In genomic region chr12:102896067-102896466, GRCh38 we compare ENCODE assay signal across 1 cellular context.
TF ChIP-seq lines count a peak whose summit lies in the region.

No MANE protein-coding gene starts in this region.

TF ChIP-seq in GM12878, 131 proteins besides CTCF, POLR2A, EP300 and RAD21 (continued from another document):
- no peak for TF ChIP-seq BCLAF1 (IDR thresholded peaks at IDR 0.05)
- TF ChIP-seq RCOR1 (conservative IDR thresholded peaks at IDR 0.05; ENCODE audit: low read depth, low read length) = no peak
- no peak for TF ChIP-seq TBL1XR1 (IDR thresholded peaks at IDR 0.05; ENCODE audit: low read depth, low read length)
- TF ChIP-seq FOXK2 (IDR thresholded peaks at IDR 0.05) = no peak
- no peak for TF ChIP-seq POLR2AphosphoS2 (IDR thresholded peaks at IDR 0.05; ENCODE audit: low read depth, low read length)
- TF ChIP-seq ZSCAN29 (IDR thresholded peaks at IDR 0.05) = no peak
- TF ChIP-seq ZBTB4 (CRISPR knock-in tag; IDR thresholded peaks at IDR 0.05) = no peak
- TF ChIP-seq KAT2A (conservative IDR thresholded peaks at IDR 0.05; ENCODE audit: control insufficient read depth, low read depth, low read length) = no peak
- TF ChIP-seq PAX5 (IDR thresholded peaks at IDR 0.05; ENCODE audit: borderline replicate concordance, low read depth, low read length) = no peak
- no peak for TF ChIP-seq NFYA (IDR thresholded peaks at IDR 0.05; ENCODE audit: borderline replicate concordance, low read depth, low read length)
- TF ChIP-seq EGR1 (IDR thresholded peaks at IDR 0.05; ENCODE audit: borderline replicate concordance in 1 of 2, low read depth in 2 of 2, low read length in 2 of 2) = no peak
- TF ChIP-seq SIX5 (IDR thresholded peaks at IDR 0.05; ENCODE audit: low read depth, low read length, severe bottlenecking) = no peak
- TF ChIP-seq, protein P1, sequence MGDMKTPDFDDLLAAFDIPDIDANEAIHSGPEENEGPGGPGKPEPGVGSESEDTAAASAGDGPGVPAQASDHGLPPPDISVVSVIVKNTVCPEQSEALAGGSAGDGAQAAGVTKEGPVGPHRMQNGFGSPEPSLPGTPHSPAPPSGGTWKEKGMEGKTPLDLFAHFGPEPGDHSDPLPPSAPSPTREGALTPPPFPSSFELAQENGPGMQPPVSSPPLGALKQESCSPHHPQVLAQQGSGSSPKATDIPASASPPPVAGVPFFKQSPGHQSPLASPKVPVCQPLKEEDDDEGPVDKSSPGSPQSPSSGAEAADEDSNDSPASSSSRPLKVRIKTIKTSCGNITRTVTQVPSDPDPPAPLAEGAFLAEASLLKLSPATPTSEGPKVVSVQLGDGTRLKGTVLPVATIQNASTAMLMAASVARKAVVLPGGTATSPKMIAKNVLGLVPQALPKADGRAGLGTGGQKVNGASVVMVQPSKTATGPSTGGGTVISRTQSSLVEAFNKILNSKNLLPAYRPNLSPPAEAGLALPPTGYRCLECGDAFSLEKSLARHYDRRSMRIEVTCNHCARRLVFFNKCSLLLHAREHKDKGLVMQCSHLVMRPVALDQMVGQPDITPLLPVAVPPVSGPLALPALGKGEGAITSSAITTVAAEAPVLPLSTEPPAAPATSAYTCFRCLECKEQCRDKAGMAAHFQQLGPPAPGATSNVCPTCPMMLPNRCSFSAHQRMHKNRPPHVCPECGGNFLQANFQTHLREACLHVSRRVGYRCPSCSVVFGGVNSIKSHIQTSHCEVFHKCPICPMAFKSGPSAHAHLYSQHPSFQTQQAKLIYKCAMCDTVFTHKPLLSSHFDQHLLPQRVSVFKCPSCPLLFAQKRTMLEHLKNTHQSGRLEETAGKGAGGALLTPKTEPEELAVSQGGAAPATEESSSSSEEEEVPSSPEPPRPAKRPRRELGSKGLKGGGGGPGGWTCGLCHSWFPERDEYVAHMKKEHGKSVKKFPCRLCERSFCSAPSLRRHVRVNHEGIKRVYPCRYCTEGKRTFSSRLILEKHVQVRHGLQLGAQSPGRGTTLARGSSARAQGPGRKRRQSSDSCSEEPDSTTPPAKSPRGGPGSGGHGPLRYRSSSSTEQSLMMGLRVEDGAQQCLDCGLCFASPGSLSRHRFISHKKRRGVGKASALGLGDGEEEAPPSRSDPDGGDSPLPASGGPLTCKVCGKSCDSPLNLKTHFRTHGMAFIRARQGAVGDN (IDR thresholded peaks at IDR 0.05) = no peak
- no peak for TF ChIP-seq CHD4 (IDR thresholded peaks at IDR 0.05)
- no peak for TF ChIP-seq DPF2 (IDR thresholded peaks at IDR 0.05)
- TF ChIP-seq SMARCA5 (IDR thresholded peaks at IDR 0.05) = no peak
TF ChIP-seq in GM12878: peak in this region for 0.
